Comparison of ENCODE assay signal across 1 cellular context in the genomic region with DNA sequence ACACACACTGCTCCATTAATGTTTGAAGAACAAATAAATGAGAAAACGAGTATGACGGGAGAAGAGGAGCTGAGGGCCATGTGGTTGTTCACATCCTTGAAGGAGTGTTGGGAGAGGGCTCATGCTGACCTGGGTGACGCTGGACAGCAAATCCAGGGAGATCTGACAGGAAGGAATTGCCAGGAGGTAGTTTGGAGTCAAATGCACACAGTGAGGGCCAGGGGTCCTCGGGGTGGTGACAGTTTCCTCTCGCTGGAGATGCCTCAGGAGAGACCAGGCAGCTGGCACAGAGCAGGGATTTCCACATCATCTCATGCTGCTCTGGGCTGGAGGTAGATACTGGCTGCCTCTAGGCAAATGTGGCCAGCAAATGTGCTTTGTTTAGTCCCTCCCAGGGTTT.
TF ChIP-seq lines count a peak whose summit lies in the region.

No MANE protein-coding gene starts in this region.

TF ChIP-seq in HEK293, 187 proteins besides CTCF, POLR2A, EP300 and RAD21:
- TF ChIP-seq, protein P1, sequence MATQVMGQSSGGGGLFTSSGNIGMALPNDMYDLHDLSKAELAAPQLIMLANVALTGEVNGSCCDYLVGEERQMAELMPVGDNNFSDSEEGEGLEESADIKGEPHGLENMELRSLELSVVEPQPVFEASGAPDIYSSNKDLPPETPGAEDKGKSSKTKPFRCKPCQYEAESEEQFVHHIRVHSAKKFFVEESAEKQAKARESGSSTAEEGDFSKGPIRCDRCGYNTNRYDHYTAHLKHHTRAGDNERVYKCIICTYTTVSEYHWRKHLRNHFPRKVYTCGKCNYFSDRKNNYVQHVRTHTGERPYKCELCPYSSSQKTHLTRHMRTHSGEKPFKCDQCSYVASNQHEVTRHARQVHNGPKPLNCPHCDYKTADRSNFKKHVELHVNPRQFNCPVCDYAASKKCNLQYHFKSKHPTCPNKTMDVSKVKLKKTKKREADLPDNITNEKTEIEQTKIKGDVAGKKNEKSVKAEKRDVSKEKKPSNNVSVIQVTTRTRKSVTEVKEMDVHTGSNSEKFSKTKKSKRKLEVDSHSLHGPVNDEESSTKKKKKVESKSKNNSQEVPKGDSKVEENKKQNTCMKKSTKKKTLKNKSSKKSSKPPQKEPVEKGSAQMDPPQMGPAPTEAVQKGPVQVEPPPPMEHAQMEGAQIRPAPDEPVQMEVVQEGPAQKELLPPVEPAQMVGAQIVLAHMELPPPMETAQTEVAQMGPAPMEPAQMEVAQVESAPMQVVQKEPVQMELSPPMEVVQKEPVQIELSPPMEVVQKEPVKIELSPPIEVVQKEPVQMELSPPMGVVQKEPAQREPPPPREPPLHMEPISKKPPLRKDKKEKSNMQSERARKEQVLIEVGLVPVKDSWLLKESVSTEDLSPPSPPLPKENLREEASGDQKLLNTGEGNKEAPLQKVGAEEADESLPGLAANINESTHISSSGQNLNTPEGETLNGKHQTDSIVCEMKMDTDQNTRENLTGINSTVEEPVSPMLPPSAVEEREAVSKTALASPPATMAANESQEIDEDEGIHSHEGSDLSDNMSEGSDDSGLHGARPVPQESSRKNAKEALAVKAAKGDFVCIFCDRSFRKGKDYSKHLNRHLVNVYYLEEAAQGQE (tag by site-specific recombination; IDR thresholded peaks at IDR 0.05) = peak; percentile 63
- no peak for TF ChIP-seq ZNF776 (tag by site-specific recombination; IDR thresholded peaks at IDR 0.05; ENCODE audit: borderline replicate concordance)
